20 cellular contexts compared by ENCODE assay signal in genomic region chr11:24295360-24295759, GRCh38.
DNase-seq lines count a peak whose midpoint lies in the region; ATAC-seq and TF ChIP-seq lines count a peak whose summit lies in the region.
"Had no signal": no experiment of that assay in that cellular context is flagged by ENCODE, and none has a peak within 500 bp of the region (broad histone marks: within the 10 kb centered on the region; RNA-seq: fewer than 3 reads in every experiment).

No MANE protein-coding gene starts in this region.

- no peaks in the 10 kb centered on the region for H3K27me3 ChIP-seq in IMR-90 (ENCODE audit: control insufficient read depth, insufficient read depth, low read length)
- H3K27me3 ChIP-seq: SJSA1, suprapubic skin had no signal

- no peak overlapping the region for H3K27ac ChIP-seq in IMR-90 (ENCODE audit: insufficient read depth, low read length)
- H3K27ac ChIP-seq: parathyroid adenoma, SJSA1, suprapubic skin had no signal

- H3K4me3 ChIP-seq in IMR-90 (ENCODE audit: insufficient read depth, low read depth, low read length) (no peak overlapping the region), choroid plexus epithelial cell (ENCODE audit: low read depth, low read length) (no peak overlapping the region)
- H3K4me3 ChIP-seq: SJSA1, suprapubic skin had no signal

- H3K27me3 Mint-ChIP-seq in natural killer cell treated with Interleukin-12 subunit alpha and Interleukin-12 subunit beta and Interleukin-15 and Interleukin-18, amount 100 ng/mL, for 72 hours, result no peaks in the 10 kb centered on the region
- no peaks in the 10 kb centered on the region for H3K27me3 Mint-ChIP-seq in stimulated activated naive CD8-positive, alpha-beta T cell treated with anti-CD3 and anti-CD28 coated beads, Interleukin-15, amount 100 ng/mL, for 72 hours
- H3K27me3 Mint-ChIP-seq: activated naive CD8-positive, alpha-beta T cell treated with anti-CD3 and anti-CD28 coated beads for 36 hours had no signal

- peaks cover 8 to 11% of the 10 kb centered on the region in 2 donors for H3K4me1 Mint-ChIP-seq in natural killer cell treated with Interleukin-12 subunit alpha and Interleukin-12 subunit beta and Interleukin-15 and Interleukin-18, amount 100 ng/mL, for 72 hours (ENCODE audit: low read depth in 2 of 2)
- H3K4me1 Mint-ChIP-seq in stimulated activated naive CD8-positive, alpha-beta T cell treated with anti-CD3 and anti-CD28 coated beads, Interleukin-15, amount 100 ng/mL, for 72 hours, result no peaks in the 10 kb centered on the region
- H3K4me1 Mint-ChIP-seq: activated naive CD8-positive, alpha-beta T cell treated with anti-CD3 and anti-CD28 coated beads for 36 hours had no signal

- no peak overlapping the region for H2AK5ac ChIP-seq in IMR-90 (ENCODE audit: low read depth, low read length)

- ATAC-seq in GM18858 (IDR thresholded peaks at IDR 0.05; ENCODE audit: unreplicated experiment) (peak; percentile 65), IMR-90 (ENCODE audit: low read depth) (peak; percentile 40)
- ATAC-seq in natural killer cell treated with Interleukin-12 subunit alpha and Interleukin-12 subunit beta and Interleukin-15 and Interleukin-18, amount 100 ng/mL, for 72 hours, result no peak
- no peak for ATAC-seq in stimulated activated naive CD8-positive, alpha-beta T cell treated with anti-CD3 and anti-CD28 coated beads, Interleukin-15, amount 100 ng/mL, for 72 hours
- ATAC-seq: CD8-positive, alpha-beta T cell had no signal

- no peaks in the 10 kb centered on the region for H4K20me1 ChIP-seq in IMR-90 (ENCODE audit: insufficient read depth, low read length)

- peak overlapping the region; percentile 40 for H4K5ac ChIP-seq in IMR-90 (ENCODE audit: low read depth, low read length)

- TF ChIP-seq CTCF in IMR-90 (conservative IDR thresholded peaks at IDR 0.05; ENCODE audit: low read depth, low read length) (no peak), choroid plexus epithelial cell (conservative IDR thresholded peaks at IDR 0.05; ENCODE audit: low read depth, low read length) (no peak)

- peak overlapping the region; percentile 57 for H2AK9ac ChIP-seq in IMR-90 (replicated peaks; ENCODE audit: low read depth, low read length, poor library complexity)

- no peak overlapping the region for H2BK5ac ChIP-seq in IMR-90 (ENCODE audit: low read depth, low read length, poor library complexity, severe bottlenecking)

- peak overlapping the region in 1 of 2 experiments; percentile 87; a peak in 2 of 4 replicates for H4K8ac ChIP-seq in IMR-90 (ENCODE audit: low read depth in 2 of 2, low read length in 2 of 2)

- peak overlapping the region; percentile 75 for H2AFZ ChIP-seq in IMR-90 (replicated peaks; ENCODE audit: low read length, poor library complexity)
- H2AFZ ChIP-seq: parathyroid adenoma had no signal

- H3K9ac ChIP-seq in IMR-90 (ENCODE audit: low read depth, low read length), result peak overlapping the region; percentile 41; the same call in 1 of the 2 replicates
- H3K9ac ChIP-seq: parathyroid adenoma had no signal

- 0 out of 2 replicates have a peak overlapping the region, but pooled peaks have one; percentile 47 for H2BK20ac ChIP-seq in IMR-90 (ENCODE audit: low read depth, low read length)

- H3K4me2 ChIP-seq in IMR-90 (ENCODE audit: low read depth, low read length), result peak overlapping the region; percentile 71

- H3K9me3 ChIP-seq in IMR-90 (ENCODE audit: control insufficient read depth, insufficient read depth, low read length), result no peaks in the 10 kb centered on the region
- H3K9me3 ChIP-seq: SJSA1, suprapubic skin had no signal

- peak overlapping the region; percentile 60; the same call in 1 of the 2 replicates for H3K4ac ChIP-seq in IMR-90 (ENCODE audit: low read depth, low read length)

- BruUV-seq in IMR-90 (replicated peaks; lab: Mats Ljungman, UMichigan), result no TSS peak

- H3K9me3 Mint-ChIP-seq in natural killer cell treated with Interleukin-12 subunit alpha and Interleukin-12 subunit beta and Interleukin-15 and Interleukin-18, amount 100 ng/mL, for 72 hours, result peaks cover 3% of the 10 kb centered on the region
- peaks cover 13 to 16% of the 10 kb centered on the region in 2 donors for H3K9me3 Mint-ChIP-seq in stimulated activated naive CD8-positive, alpha-beta T cell treated with anti-CD3 and anti-CD28 coated beads, Interleukin-15, amount 100 ng/mL, for 72 hours
- H3K9me3 Mint-ChIP-seq: activated naive CD8-positive, alpha-beta T cell treated with anti-CD3 and anti-CD28 coated beads for 36 hours; activated T-helper 1 cell treated with anti-CD3 and anti-CD28 coated beads, Interleukin-12 subunit alpha, Interleukin-12 subunit beta, Interleukin-2, Interleukin-4 antibody, amounts not matched to agents 30 ng/mL and 10 ng/mL and 1 ng/mL, durations not matched to agents 14 hours and 24 hours and 36 hours had no signal

- no CpG with 5 or more reads among the region's 2 CpGs for WGBS in IMR-90 (ENCODE audit: extremely low coverage in 2 of 2, insufficient read length in 1 of 2), 2 experiments

- no peak for TF ChIP-seq POLR2A in IMR-90 (IDR thresholded peaks at IDR 0.05; ENCODE audit: low read depth, low read length)

- H2BK15ac ChIP-seq in IMR-90 (ENCODE audit: low read depth, low read length), result no peak overlapping the region

- no peaks in the 10 kb centered on the region for H3K79me1 ChIP-seq in IMR-90 (ENCODE audit: low read depth in 1 of 2, low read length in 2 of 2)

- DNase-seq in IMR-90 (peak; percentile 5), choroid plexus epithelial cell (ENCODE audit: low read depth) (peak; percentile 49), HCEC 1CT (no peak), HEK293T (ENCODE audit: extremely low spot score) (no peak), HUDEP-2 (lab: John Stamatoyannopoulos, UW; ENCODE audit: unreplicated experiment in 76 of 76) (no peak)
- no peak for DNase-seq in natural killer cell treated with Interleukin-12 subunit alpha and Interleukin-12 subunit beta and Interleukin-15 and Interleukin-18, amount 100 ng/mL, for 72 hours (ENCODE audit: low spot score)
- no peak for DNase-seq in stimulated activated naive CD8-positive, alpha-beta T cell treated with anti-CD3 and anti-CD28 coated beads, Interleukin-15, amount 100 ng/mL, for 72 hours
- DNase-seq: activated CD4-positive, CD25-positive, alpha-beta regulatory T cell; activated CD8-positive, alpha-beta memory T cell treated with anti-CD3 and anti-CD28 coated beads for 24 hours; activated naive CD8-positive, alpha-beta T cell treated with anti-CD3 and anti-CD28 coated beads for 36 hours; CD8-positive, alpha-beta T cell; dermis blood vessel endothelial cell; NCI-H1694 treated with DMSO at 0.1 percent for 48 hours; NCI-H524; stimulated activated CD8-positive, alpha-beta memory T cell treated with anti-CD3 and anti-CD28 coated beads, Interleukin-4, amount 100 ng/mL, for 48 hours had no signal

- CTCF ChIA-PET in IMR-90 (lab: Yijun Ruan, JAX), result no interaction called here
- CTCF ChIA-PET in HEK293T (lab: Yijun Ruan, JAX), result no interaction called here

- POLR2A ChIA-PET in IMR-90 (lab: Charles Lee; ENCODE audit: unreplicated experiment) (no interaction called here), HEK293T (lab: Yijun Ruan, JAX) (no interaction called here)

- no peaks in the 10 kb centered on the region for H3K36me3 ChIP-seq in IMR-90 (ENCODE audit: control insufficient read depth, insufficient read depth, low read length)
- H3K36me3 ChIP-seq: SJSA1, suprapubic skin had no signal

- peak overlapping the region; percentile 16 for H3K4me3 Mint-ChIP-seq in natural killer cell treated with Interleukin-12 subunit alpha and Interleukin-12 subunit beta and Interleukin-15 and Interleukin-18, amount 100 ng/mL, for 72 hours
- H3K4me3 Mint-ChIP-seq in stimulated activated naive CD8-positive, alpha-beta T cell treated with anti-CD3 and anti-CD28 coated beads, Interleukin-15, amount 100 ng/mL, for 72 hours, result no peak overlapping the region
- H3K4me3 Mint-ChIP-seq: activated naive CD8-positive, alpha-beta T cell treated with anti-CD3 and anti-CD28 coated beads for 36 hours; activated T-helper 1 cell treated with anti-CD3 and anti-CD28 coated beads, Interleukin-12 subunit alpha, Interleukin-12 subunit beta, Interleukin-2, Interleukin-4 antibody, amounts not matched to agents 30 ng/mL and 10 ng/mL and 1 ng/mL, durations not matched to agents 14 hours and 24 hours and 36 hours; CD8-positive, alpha-beta T cell had no signal

- intact Hi-C loops in IMR-90 (cut with micrococcal nuclease), result no loop called here

- H3K27ac Mint-ChIP-seq in natural killer cell treated with Interleukin-12 subunit alpha and Interleukin-12 subunit beta and Interleukin-15 and Interleukin-18, amount 100 ng/mL, for 72 hours, result no peak overlapping the region
- H3K27ac Mint-ChIP-seq in stimulated activated naive CD8-positive, alpha-beta T cell treated with anti-CD3 and anti-CD28 coated beads, Interleukin-15, amount 100 ng/mL, for 72 hours, result no peak overlapping the region
- H3K27ac Mint-ChIP-seq: activated naive CD8-positive, alpha-beta T cell treated with anti-CD3 and anti-CD28 coated beads for 36 hours; activated T-helper 1 cell treated with anti-CD3 and anti-CD28 coated beads, Interleukin-12 subunit alpha, Interleukin-12 subunit beta, Interleukin-2, Interleukin-4 antibody, amounts not matched to agents 30 ng/mL and 10 ng/mL and 1 ng/mL, durations not matched to agents 14 hours and 24 hours and 36 hours; CD8-positive, alpha-beta T cell had no signal

- peak overlapping the region; percentile 52; the same call in 1 of the 2 replicates for H3K23ac ChIP-seq in IMR-90 (ENCODE audit: low read depth, low read length)

- peaks cover 3% of the 10 kb centered on the region; the same call in 1 of the 2 replicates for H3K9me1 ChIP-seq in IMR-90 (ENCODE audit: insufficient read depth, low read length)

- no peak overlapping the region for H3K56ac ChIP-seq in IMR-90 (ENCODE audit: extremely low read depth, insufficient read depth, low read length)

- peak overlapping the region; percentile 55; the same call in 1 of the 2 replicates for H2BK120ac ChIP-seq in IMR-90 (ENCODE audit: low read depth, low read length)

- in situ Hi-C loops in IMR-90 (cut with MboI; ENCODE audit: low sequenced_read_pairs), result no loop called here

- peak overlapping the region; percentile 30 for H3K18ac ChIP-seq in IMR-90 (ENCODE audit: low read depth, low read length)

- TF ChIP-seq RAD21 in IMR-90 (IDR thresholded peaks at IDR 0.05; ENCODE audit: low read length), result no peak

- H3K36me3 Mint-ChIP-seq in natural killer cell treated with Interleukin-12 subunit alpha and Interleukin-12 subunit beta and Interleukin-15 and Interleukin-18, amount 100 ng/mL, for 72 hours, result no peaks in the 10 kb centered on the region
- H3K36me3 Mint-ChIP-seq: activated naive CD8-positive, alpha-beta T cell treated with anti-CD3 and anti-CD28 coated beads for 36 hours; CD8-positive, alpha-beta T cell had no signal

- dilution Hi-C loops in IMR-90 (cut with HindIII; ENCODE audit: low sequenced_read_pairs, unreplicated experiment), result no loop called here

- peak overlapping the region; percentile 91 for H3K14ac ChIP-seq in IMR-90 (replicated peaks; ENCODE audit: low read depth, low read length)

- H4K91ac ChIP-seq in IMR-90 (ENCODE audit: insufficient read depth, low read depth, low read length), result no peak overlapping the region

- H3K4me1 ChIP-seq in IMR-90 (ENCODE audit: control insufficient read depth, insufficient read depth, low read length), result peaks cover 2% of the 10 kb centered on the region; the same call in 1 of the 2 replicates
- H3K4me1 ChIP-seq: parathyroid adenoma, SJSA1, suprapubic skin had no signal

TF ChIP-seq in IMR-90, 13 proteins besides CTCF, POLR2A, EP300 and RAD21 (continues in another document):
- no peak for TF ChIP-seq CEBPB (IDR thresholded peaks at IDR 0.05; ENCODE audit: low read depth, low read length)

Comparison
In these comparisons a context has a peak if more than half of its experiments do, and no peak if none do; other contexts are left out.
1. ATAC-seq: peak in GM18858 (single experiment) and IMR-90 (single experiment); none in natural killer cell treated with Interleukin-12 subunit alpha and Interleukin-12 subunit beta and Interleukin-15 and Interleukin-18, amount 100 ng/mL, for 72 hours (0 of 2) and stimulated activated naive CD8-positive, alpha-beta T cell treated with anti-CD3 and anti-CD28 coated beads, Interleukin-15, amount 100 ng/mL, for 72 hours (single experiment).
2. DNase-seq: peak in IMR-90 (single experiment) and choroid plexus epithelial cell (single experiment); none in natural killer cell treated with Interleukin-12 subunit alpha and Interleukin-12 subunit beta and Interleukin-15 and Interleukin-18, amount 100 ng/mL, for 72 hours (single experiment), HCEC 1CT (single experiment), stimulated activated naive CD8-positive, alpha-beta T cell treated with anti-CD3 and anti-CD28 coated beads, Interleukin-15, amount 100 ng/mL, for 72 hours (0 of 2), HEK293T (single experiment) and HUDEP-2 (0 of 76).